ENCODE assay signal across 19 cellular contexts in genomic region chr3:186757686-186758220, GRCh38. TPM values are rescaled to one million over a fixed set of nuclear protein-coding genes. Genes with fewer than 3 reads are reported as not detected.
A peak's percentile ranks its signal among the peaks of the same experiment; 100 is the strongest.
DNase-seq lines count a peak whose midpoint lies in the region; ATAC-seq and TF ChIP-seq lines count a peak whose summit lies in the region.
"Had no signal": no experiment of that assay in that cellular context is flagged by ENCODE, and none has a peak within 500 bp of the region (broad histone marks: within the 10 kb centered on the region; RNA-seq: fewer than 3 reads in every experiment).

No MANE protein-coding gene starts in this region.

- H3K36me3 Mint-ChIP-seq in neural crest cell (ENCODE audit: low read depth): no peaks in the 10 kb centered on the region
- H3K36me3 Mint-ChIP-seq in activated naive CD8-positive, alpha-beta T cell treated with anti-CD3 and anti-CD28 coated beads, Interleukin-2, amount 50 U/mL, for 24 hours (ENCODE audit: low read depth): no peaks in the 10 kb centered on the region

- no peaks in the 10 kb centered on the region for H3K4me1 Mint-ChIP-seq in neural crest cell
- H3K4me1 Mint-ChIP-seq in activated naive CD8-positive, alpha-beta T cell treated with anti-CD3 and anti-CD28 coated beads, Interleukin-2, amount 50 U/mL, for 24 hours: peaks cover 21% of the 10 kb centered on the region

- H3K4me1 ChIP-seq in HAP-1: no peaks in the 10 kb centered on the region

- no peak overlapping the region for H3K4me3 Mint-ChIP-seq in neural crest cell
- H3K4me3 Mint-ChIP-seq in activated naive CD8-positive, alpha-beta T cell treated with anti-CD3 and anti-CD28 coated beads, Interleukin-2, amount 50 U/mL, for 24 hours: no peak overlapping the region
- H3K4me3 Mint-ChIP-seq: B cell; CD4-positive, alpha-beta T cell; HFFc6 had no signal

- H3K9me3 Mint-ChIP-seq in neural crest cell: no peaks in the 10 kb centered on the region
- no peaks in the 10 kb centered on the region for H3K9me3 Mint-ChIP-seq in activated naive CD8-positive, alpha-beta T cell treated with anti-CD3 and anti-CD28 coated beads, Interleukin-2, amount 50 U/mL, for 24 hours
- H3K9me3 Mint-ChIP-seq: CD4-positive, alpha-beta T cell; HFFc6 had no signal

- H3K27me3 Mint-ChIP-seq in neural crest cell (ENCODE audit: low read depth): peaks cover 14% of the 10 kb centered on the region
- peaks cover 2% of the 10 kb centered on the region for H3K27me3 Mint-ChIP-seq in activated naive CD8-positive, alpha-beta T cell treated with anti-CD3 and anti-CD28 coated beads, Interleukin-2, amount 50 U/mL, for 24 hours
- H3K27me3 Mint-ChIP-seq: CD4-positive, alpha-beta T cell had no signal

- H3K9me3 ChIP-seq in HAP-1 (no peaks in the 10 kb centered on the region), WERI-Rb-1 (ENCODE audit: severe bottlenecking) (no peaks in the 10 kb centered on the region)

- DNase-seq in D341Med (ENCODE audit: low spot score): peak; percentile 75
- peak; percentile 15 to 20 for DNase-seq in HAP-1 (ENCODE audit: low spot score in 2 of 2)
- DNase-seq in WERI-Rb-1: peak; percentile 66
- DNase-seq in neural crest cell (ENCODE audit: low read depth, low spot score): no peak
- DNase-seq in DMS 273 treated with DMSO at 0.1 percent for 48 hours (lab: John Stamatoyannopoulos, UW): no peak
- DNase-seq in stimulated activated CD8-positive, alpha-beta memory T cell treated with anti-CD3 and anti-CD28 coated beads, Interleukin-4, amount 100 ng/mL, for 48 hours: no peak
- no peak for DNase-seq in activated CD8-positive, alpha-beta memory T cell treated with anti-CD3 and anti-CD28 coated beads for 24 hours
- no peak for DNase-seq in activated naive CD8-positive, alpha-beta T cell treated with anti-CD3 and anti-CD28 coated beads, Interleukin-2, amount 50 U/mL, for 24 hours
- DNase-seq: 8988T; ACHN; C1 segment of cervical spinal cord; Calu3; CD4-positive, alpha-beta T cell; DND-41; GF-D8; HCEC 1CT; HFFc6 had no signal

- TF ChIP-seq CTCF in WERI-Rb-1 (IDR thresholded peaks at IDR 0.05; ENCODE audit: low read depth, low read length) (no peak), neural crest cell (conservative IDR thresholded peaks at IDR 0.05) (no peak)

- no peak for ATAC-seq in activated naive CD8-positive, alpha-beta T cell treated with anti-CD3 and anti-CD28 coated beads, Interleukin-2, amount 50 U/mL, for 24 hours

- no peak overlapping the region for H3K27ac ChIP-seq in WERI-Rb-1

- H3K36me3 ChIP-seq in HAP-1 (replicated peaks) (no peaks in the 10 kb centered on the region), WERI-Rb-1 (no peaks in the 10 kb centered on the region)

- peak overlapping the region; percentile 35 for H3K27ac Mint-ChIP-seq in neural crest cell (ENCODE audit: unreplicated experiment)
- no peak overlapping the region for H3K27ac Mint-ChIP-seq in activated naive CD8-positive, alpha-beta T cell treated with anti-CD3 and anti-CD28 coated beads, Interleukin-2, amount 50 U/mL, for 24 hours
- H3K27ac Mint-ChIP-seq: B cell; CD4-positive, alpha-beta T cell; HFFc6 had no signal

- in situ Hi-C loops in HAP-1 (cut with MboI; ENCODE audit: low sequenced_read_pairs): loop anchor here (10.0 kb wide), 1 partner anchor 153 kb away; no protein-coding TSS in a partner anchor

- H3K27me3 ChIP-seq in HAP-1 (ENCODE audit: low read depth) (no peaks in the 10 kb centered on the region), WERI-Rb-1 (ENCODE audit: insufficient read depth, low read depth, severe bottlenecking) (no peaks in the 10 kb centered on the region)

- H3K4me3 ChIP-seq in HAP-1 (no peak overlapping the region), WERI-Rb-1 (ENCODE audit: low read depth, low read length) (peak overlapping the region; percentile 21)

RNA-seq across cellular contexts. Expression of gene EIF4A2, which starts 25.6 kb away (rescaled TPM):
- total RNA-seq in neural crest cell: 364 and 369 TPM in 2 replicates

RNA-seq across cellular contexts. Expression of gene KNG1, which starts 40.6 kb away (rescaled TPM):
- not detected in 2 replicates for total RNA-seq in neural crest cell
- total RNA-seq: B cell; Calu3; CD4-positive, alpha-beta T cell; H1; HFFc6 had no signal

RNA-seq across cellular contexts. Expression of gene RFC4, which starts 48.5 kb away (rescaled TPM):
- 105 and 107 TPM in 2 replicates for total RNA-seq in neural crest cell

Comparison
In these comparisons a context has a peak if more than half of its experiments do, and no peak if none do; other contexts are left out.
1. DNase-seq: peak in D341Med (single experiment), HAP-1 (2 of 2) and WERI-Rb-1 (single experiment); none in neural crest cell (single experiment), DMS 273 treated with DMSO at 0.1 percent for 48 hours (single experiment), stimulated activated CD8-positive, alpha-beta memory T cell treated with anti-CD3 and anti-CD28 coated beads, Interleukin-4, amount 100 ng/mL, for 48 hours (single experiment), activated CD8-positive, alpha-beta memory T cell treated with anti-CD3 and anti-CD28 coated beads for 24 hours (single experiment) and activated naive CD8-positive, alpha-beta T cell treated with anti-CD3 and anti-CD28 coated beads, Interleukin-2, amount 50 U/mL, for 24 hours (single experiment).